Comparison of ENCODE assay signal across 9 cellular contexts in the genomic region with DNA sequence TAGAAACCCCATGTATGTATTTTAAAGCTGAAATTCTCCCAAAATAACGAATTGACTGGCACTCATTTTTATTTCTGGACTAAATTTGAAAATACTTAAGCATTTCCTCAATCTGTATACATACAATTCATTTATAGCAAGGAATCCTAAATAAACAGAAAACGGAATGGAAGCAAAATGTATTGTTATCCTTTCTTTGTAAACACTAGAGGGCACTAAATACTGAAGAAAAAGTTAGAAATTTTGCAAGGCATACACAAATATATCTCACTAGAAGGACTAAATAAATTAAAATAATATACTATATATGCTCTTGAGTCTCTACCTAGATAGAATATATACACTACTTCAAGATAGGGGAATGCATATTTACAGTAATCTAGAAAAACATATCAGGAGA. TPM values are rescaled to one million over a fixed set of nuclear protein-coding genes. Genes with fewer than 3 reads are reported as not detected.
DNase-seq lines count a peak whose midpoint lies in the region; ATAC-seq and TF ChIP-seq lines count a peak whose summit lies in the region.
"Had no signal": no experiment of that assay in that cellular context is flagged by ENCODE, and none has a peak within 500 bp of the region (broad histone marks: within the 10 kb centered on the region; RNA-seq: fewer than 3 reads in every experiment).

No MANE protein-coding gene starts in this region.

- H3K9me3 ChIP-seq in lower lobe of right lung (no peaks in the 10 kb centered on the region), upper lobe of left lung (no peaks in the 10 kb centered on the region)
- no peaks in the 10 kb centered on the region for H3K9me3 ChIP-seq in CD8-positive, alpha-beta memory T cell (ENCODE audit: low read length)

- intact Hi-C loops in lower lobe of right lung (cut with DNase I) = no loop called here

- H3K27me3 ChIP-seq in lower lobe of right lung (ENCODE audit: low read depth) = no peaks in the 10 kb centered on the region
- H3K27me3 ChIP-seq in CD8-positive, alpha-beta memory T cell (ENCODE audit: insufficient read depth, low read length, poor library complexity, severe bottlenecking) = no peaks in the 10 kb centered on the region
- H3K27me3 ChIP-seq in upper lobe of left lung = no peaks in the 10 kb centered on the region

- WGBS in upper lobe of left lung, 2 donors = 0 to 3% methylated on average over 2 of the region's 2 CpGs

- ATAC-seq in lower lobe of right lung (no peak), upper lobe of left lung (ENCODE audit: low FRiP score in 2 of 2) (no peak), HG03139 (IDR thresholded peaks at IDR 0.05; ENCODE audit: unreplicated experiment) (no peak)

- in situ Hi-C loops in SK-MEL-5 (cut with HindIII; ENCODE audit: low pct_unique_long_range_greater_than_20kb, low sequenced_read_pairs) = no loop called here

- H3K27me3 Mint-ChIP-seq in CD8-positive, alpha-beta memory T cell = no peaks in the 10 kb centered on the region

- H3K4me3 Mint-ChIP-seq in CD8-positive, alpha-beta memory T cell = no peak overlapping the region

- no peaks in the 10 kb centered on the region for H3K36me3 Mint-ChIP-seq in CD8-positive, alpha-beta memory T cell

- H3K9me3 Mint-ChIP-seq in CD8-positive, alpha-beta memory T cell = no peaks in the 10 kb centered on the region

- no peaks in the 10 kb centered on the region for H3K4me1 Mint-ChIP-seq in CD8-positive, alpha-beta memory T cell

- H3K27ac ChIP-seq in lower lobe of right lung (no peak overlapping the region), upper lobe of left lung (no peak overlapping the region)
- H3K27ac ChIP-seq in CD8-positive, alpha-beta memory T cell (ENCODE audit: low read depth, low read length) = no peak overlapping the region

- CTCF ChIA-PET in CD8-positive, alpha-beta memory T cell (lab: Charles Lee) = no interaction called here

- H3K36me3 ChIP-seq in lower lobe of right lung = no peaks in the 10 kb centered on the region
- H3K36me3 ChIP-seq in CD8-positive, alpha-beta memory T cell (ENCODE audit: insufficient read depth, low read length) = no peaks in the 10 kb centered on the region
- H3K36me3 ChIP-seq in upper lobe of left lung = no peaks in the 10 kb centered on the region

- POLR2A ChIA-PET in CD8-positive, alpha-beta memory T cell (lab: Charles Lee) = no interaction called here

- no peak for TF ChIP-seq POLR2A in upper lobe of left lung (IDR thresholded peaks at IDR 0.05)

- peak; percentile 2 for DNase-seq in ELR (ENCODE audit: low read depth)
- peak; percentile 14 for DNase-seq in LoVo (ENCODE audit: low spot score)
- peak; percentile 42 for DNase-seq in SK-MEL-5 (ENCODE audit: low read depth, low spot score)
- no peak for DNase-seq in lower lobe of right lung
- no peak for DNase-seq in CD8-positive, alpha-beta memory T cell
- no peak for DNase-seq in activated T-cell treated with anti-CD3 and anti-CD28 coated beads, Interleukin-2, amount 50 U/mL, for 1 hour
- no peak for DNase-seq in upper lobe of left lung
- DNase-seq: stimulated activated CD8-positive, alpha-beta memory T cell treated with anti-CD3 and anti-CD28 coated beads, Interleukin-4, amount 100 ng/mL, for 48 hours had no signal

- H3K4me1 ChIP-seq in lower lobe of right lung = no peaks in the 10 kb centered on the region
- no peaks in the 10 kb centered on the region for H3K4me1 ChIP-seq in CD8-positive, alpha-beta memory T cell (ENCODE audit: insufficient read depth, low read length)
- no peaks in the 10 kb centered on the region for H3K4me1 ChIP-seq in upper lobe of left lung

- TF ChIP-seq EP300 in upper lobe of left lung (IDR thresholded peaks at IDR 0.05) = no peak

- no peak overlapping the region for H3K27ac Mint-ChIP-seq in CD8-positive, alpha-beta memory T cell

- H3K4me3 ChIP-seq in lower lobe of right lung (no peak overlapping the region), upper lobe of left lung (no peak overlapping the region)
- no peak overlapping the region for H3K4me3 ChIP-seq in CD8-positive, alpha-beta memory T cell (ENCODE audit: low read length)

- TF ChIP-seq CTCF in lower lobe of right lung (IDR thresholded peaks at IDR 0.05) = peak; percentile 33
- TF ChIP-seq CTCF in upper lobe of left lung (IDR thresholded peaks at IDR 0.05) = no peak

RNA-seq across cellular contexts. Expression of a gene that starts 23.1 kb away (rescaled TPM):
- total RNA-seq in SK-MEL-5 (2014; rRNA removed; shearing (Covaris generic)) = 0.21 and 0.59 TPM in 2 replicates
- 0.19 and 0.27 TPM in 2 replicates for polyA plus RNA-seq in SK-MEL-5 (2015; cell fraction: cytosol; rRNA removed)
- 0.24 and 0.58 TPM in 2 replicates for polyA plus RNA-seq in SK-MEL-5 (2015; cell fraction: nucleus; rRNA removed)
- total RNA-seq in lower lobe of right lung = 4.8 TPM
- under 1 TPM in 1 of 2 experiments, not detected in 1; 0.04 TPM for total RNA-seq in CD8-positive, alpha-beta memory T cell
- polyA plus RNA-seq in CD8-positive, alpha-beta memory T cell = not detected
- total RNA-seq in upper lobe of left lung = 1 to 10 TPM; 2.8 to 5.3 (median 3.3) TPM

Comparison
In these comparisons a context has a peak if more than half of its experiments do, and no peak if none do; other contexts are left out.
1. DNase-seq: peak in ELR (single experiment), LoVo (single experiment) and SK-MEL-5 (single experiment); none in lower lobe of right lung (single experiment), CD8-positive, alpha-beta memory T cell (0 of 5), activated T-cell treated with anti-CD3 and anti-CD28 coated beads, Interleukin-2, amount 50 U/mL, for 1 hour (single experiment) and upper lobe of left lung (0 of 2).